Comparison of ENCODE assay signal across 16 cellular contexts in the genomic region with DNA sequence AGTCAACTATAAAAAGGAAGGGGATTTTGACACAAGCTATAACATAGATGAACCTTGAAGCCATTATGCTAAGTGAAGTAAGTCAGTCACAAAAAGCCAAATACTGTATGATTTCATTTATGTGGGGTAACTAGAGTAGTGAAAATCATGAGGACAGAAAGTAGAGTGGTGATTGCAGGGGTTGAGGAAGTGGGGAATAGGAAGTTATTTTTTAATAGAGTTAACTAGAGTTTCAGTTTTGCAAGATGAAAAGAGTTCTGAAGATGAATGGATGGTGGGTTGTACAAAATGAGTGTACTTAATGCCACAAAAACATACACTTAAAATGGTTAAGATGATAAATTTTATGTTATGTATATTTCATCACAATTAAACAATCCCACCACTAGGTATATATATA.
DNase-seq lines count a peak whose midpoint lies in the region; ATAC-seq and TF ChIP-seq lines count a peak whose summit lies in the region.
"Had no signal": no experiment of that assay in that cellular context is flagged by ENCODE, and none has a peak within 500 bp of the region (broad histone marks: within the 10 kb centered on the region; RNA-seq: fewer than 3 reads in every experiment).

No MANE protein-coding gene starts in this region.

- no peaks in the 10 kb centered on the region for H3K4me1 ChIP-seq in heart left ventricle
- H3K4me1 ChIP-seq: A549 had no signal

- peaks cover 0 to 4% (median 0%) of the 10 kb centered on the region in 12 donors for H3K9me3 ChIP-seq in heart left ventricle
- H3K9me3 ChIP-seq: A549 had no signal

- H3K27me3 ChIP-seq in heart left ventricle = no peaks in the 10 kb centered on the region

- no peak overlapping the region for H3K4me3 ChIP-seq in heart left ventricle
- H3K4me3 ChIP-seq: A549 had no signal

- intact Hi-C loops in heart left ventricle (cut with DNase I) = no loop called here

- TF ChIP-seq POLR2A in heart left ventricle (IDR thresholded peaks at IDR 0.05) = no peak

- no peak overlapping the region for H3K27ac ChIP-seq in heart left ventricle
- H3K27ac ChIP-seq: A549 had no signal

- no peak for TF ChIP-seq CTCF in heart left ventricle (IDR thresholded peaks at IDR 0.05)

- ATAC-seq in GM19351 (IDR thresholded peaks at IDR 0.05; ENCODE audit: unreplicated experiment) (peak; percentile 90), HG02678 (IDR thresholded peaks at IDR 0.05; ENCODE audit: unreplicated experiment) (peak; percentile 97), HG03442 (IDR thresholded peaks at IDR 0.05; ENCODE audit: unreplicated experiment) (peak; percentile 79), heart left ventricle (no peak)
- ATAC-seq: A549; activated CD8-positive, alpha-beta T cell treated with anti-CD3 and anti-CD28 coated beads, Interleukin-2, amount 10 ng/mL, durations not matched to agents 7 days and 5 days; left cardiac atrium; T-helper 17 cell had no signal

- H3K36me3 ChIP-seq in heart left ventricle = no peaks in the 10 kb centered on the region

- DNase-seq in AML-193 (lab: John Stamatoyannopoulos, UW) (peak; percentile 21 to 24), heart left ventricle (no peak), mucosa of gallbladder (ENCODE audit: low spot score) (no peak), NCI-H748 (lab: John Stamatoyannopoulos, UW; ENCODE audit: unreplicated experiment) (no peak), cerebellum (ENCODE audit: low spot score) (no peak)
- DNase-seq: activated CD8-positive, alpha-beta T cell treated with anti-CD3 and anti-CD28 coated beads, Interleukin-2, amount 10 ng/mL, durations not matched to agents 7 days and 5 days; activated naive CD4-positive, alpha-beta T cell treated with anti-CD3 and anti-CD28 coated beads, Interleukin-2, amount 50 U/mL, for 16 hours; DMS53; left cardiac atrium; NCI-H1105; NK-92 treated with Interleukin-12 subunit alpha and Interleukin-12 subunit beta, amount 100 ng/mL, for 24 hours; T-helper 17 cell had no signal

Comparison
In these comparisons a context has a peak if more than half of its experiments do, and no peak if none do; other contexts are left out.
1. DNase-seq: peak in AML-193 (2 of 2); none in heart left ventricle (0 of 5), mucosa of gallbladder (single experiment), NCI-H748 (single experiment) and cerebellum (single experiment).
2. ATAC-seq: peak in GM19351 (single experiment), HG02678 (single experiment) and HG03442 (single experiment); none in heart left ventricle (0 of 4).